Comparison of ENCODE assay signal across 7 cellular contexts in genomic region chr14:106714461-106715428, GRCh38.
DNase-seq lines count a peak whose midpoint lies in the region; ATAC-seq and TF ChIP-seq lines count a peak whose summit lies in the region.
"Not testable (repeated sequence)": the region's sequence is repeated elsewhere in the genome, so short reads cannot be mapped to it uniquely, and the experiment has no call there.

No MANE protein-coding gene starts in this region.

- CTCF ChIA-PET in activated CD8-positive, alpha-beta T cell treated with anti-CD3 and anti-CD28 coated beads for 36 hours (lab: Charles Lee), result not testable (repeated sequence)
- CTCF ChIA-PET in activated naive CD4-positive, alpha-beta T cell treated with anti-CD3 and anti-CD28 coated beads for 36 hours (lab: Charles Lee), result interaction anchor here (1.4 kb wide), 1 partner anchor 26 kb away, joined by 3 read pairs; no protein-coding TSS in a partner anchor

- H3K27ac Mint-ChIP-seq in activated CD8-positive, alpha-beta T cell treated with anti-CD3 and anti-CD28 coated beads for 36 hours; activated naive CD4-positive, alpha-beta T cell treated with anti-CD3 and anti-CD28 coated beads for 36 hours: not testable (repeated sequence)
- peak overlapping the region in 1 of 10 donors; percentile 80 for H3K27ac Mint-ChIP-seq in naive thymus-derived CD8-positive, alpha-beta T cell

- peak; percentile 38 for ATAC-seq in GM18873 (IDR thresholded peaks at IDR 0.05; ENCODE audit: low FRiP score, unreplicated experiment)
- ATAC-seq in GM21381 (IDR thresholded peaks at IDR 0.05; ENCODE audit: unreplicated experiment), result peak; percentile 57
- peak; percentile 39 for ATAC-seq in HG02885 (IDR thresholded peaks at IDR 0.05; ENCODE audit: poor library complexity, unreplicated experiment)
- peak; percentile 38 for ATAC-seq in activated CD8-positive, alpha-beta T cell treated with anti-CD3 and anti-CD28 coated beads for 36 hours
- peak; percentile 76 to 78 for ATAC-seq in naive thymus-derived CD8-positive, alpha-beta T cell

- POLR2A ChIA-PET in activated CD8-positive, alpha-beta T cell treated with anti-CD3 and anti-CD28 coated beads for 36 hours (lab: Charles Lee); naive thymus-derived CD8-positive, alpha-beta T cell (lab: Charles Lee): not testable (repeated sequence)

- not testable (repeated sequence) for H3K4me3 Mint-ChIP-seq in activated CD8-positive, alpha-beta T cell treated with anti-CD3 and anti-CD28 coated beads for 36 hours; activated naive CD4-positive, alpha-beta T cell treated with anti-CD3 and anti-CD28 coated beads for 36 hours
- H3K4me3 Mint-ChIP-seq in naive thymus-derived CD8-positive, alpha-beta T cell, result peak overlapping the region in 1 of 10 donors; percentile 22

- H3K9me3 ChIP-seq in KOPT-K1 (ENCODE audit: insufficient read depth, low read length, poor library complexity, severe bottlenecking), result not testable (repeated sequence)

- peaks cover 32% of the 10 kb centered on the region for H3K4me1 Mint-ChIP-seq in activated CD8-positive, alpha-beta T cell treated with anti-CD3 and anti-CD28 coated beads for 36 hours (ENCODE audit: low read depth)
- H3K4me1 Mint-ChIP-seq in activated naive CD4-positive, alpha-beta T cell treated with anti-CD3 and anti-CD28 coated beads for 36 hours (ENCODE audit: low read depth), result peaks cover 19% of the 10 kb centered on the region
- peaks cover 8 to 36% (median 13%) of the 10 kb centered on the region in 4 donors for H3K4me1 Mint-ChIP-seq in naive thymus-derived CD8-positive, alpha-beta T cell

- not testable (repeated sequence) for H3K9me3 Mint-ChIP-seq in activated CD8-positive, alpha-beta T cell treated with anti-CD3 and anti-CD28 coated beads for 36 hours; activated naive CD4-positive, alpha-beta T cell treated with anti-CD3 and anti-CD28 coated beads for 36 hours; naive thymus-derived CD8-positive, alpha-beta T cell

- DNase-seq in activated CD8-positive, alpha-beta T cell treated with anti-CD3 and anti-CD28 coated beads for 36 hours, result not testable (repeated sequence)
- DNase-seq in activated naive CD4-positive, alpha-beta T cell treated with anti-CD3 and anti-CD28 coated beads for 36 hours, result peak; percentile 14
- DNase-seq in naive thymus-derived CD8-positive, alpha-beta T cell, result peak in 1 of 10 donors; percentile 45

- TF ChIP-seq CTCF in activated CD8-positive, alpha-beta T cell treated with anti-CD3 and anti-CD28 coated beads for 36 hours (IDR thresholded peaks at IDR 0.05), result not testable (repeated sequence)

- peak overlapping the region; percentile 47 for H3K27ac ChIP-seq in KOPT-K1 (ENCODE audit: low read depth, low read length, poor library complexity, severe bottlenecking)

- not testable (repeated sequence) for H3K27me3 Mint-ChIP-seq in activated CD8-positive, alpha-beta T cell treated with anti-CD3 and anti-CD28 coated beads for 36 hours; activated naive CD4-positive, alpha-beta T cell treated with anti-CD3 and anti-CD28 coated beads for 36 hours (ENCODE audit: low read depth); naive thymus-derived CD8-positive, alpha-beta T cell

- not testable (repeated sequence) for H3K36me3 ChIP-seq in KOPT-K1 (ENCODE audit: insufficient read depth, low read length)

- H3K36me3 Mint-ChIP-seq in activated CD8-positive, alpha-beta T cell treated with anti-CD3 and anti-CD28 coated beads for 36 hours (ENCODE audit: low read depth); activated naive CD4-positive, alpha-beta T cell treated with anti-CD3 and anti-CD28 coated beads for 36 hours (ENCODE audit: low read depth); naive thymus-derived CD8-positive, alpha-beta T cell: not testable (repeated sequence)

- intact Hi-C loops in activated CD8-positive, alpha-beta T cell treated with anti-CD3 and anti-CD28 coated beads for 36 hours (cut with micrococcal nuclease), result not testable (repeated sequence)
- intact Hi-C loops in activated naive CD4-positive, alpha-beta T cell treated with anti-CD3 and anti-CD28 coated beads for 36 hours (cut with micrococcal nuclease), result loop anchor here (2.0 to 5.0 kb wide), 2 partner anchors 46 to 52 kb away; no protein-coding TSS in a partner anchor
